ENCODE assay signal across 1 cellular context in genomic region chr20:20465259-20465658, GRCh38.
TF ChIP-seq lines count a peak whose summit lies in the region.

No MANE protein-coding gene starts in this region.

TF ChIP-seq in HepG2, 621 proteins besides CTCF, POLR2A, EP300 and RAD21 (continued from another document and continues in another):
- TF ChIP-seq ZNF318 (CRISPR knock-in tag; IDR thresholded peaks at IDR 0.05) (0 out of 2 replicates have a peak, but pooled peaks have one; percentile 19), GLI4 (CRISPR knock-in tag; IDR thresholded peaks at IDR 0.05; ENCODE audit: borderline replicate concordance) (no peak), ZNF639 (CRISPR knock-in tag; conservative IDR thresholded peaks at IDR 0.05) (no peak), ARID4A (CRISPR knock-in tag; IDR thresholded peaks at IDR 0.05; ENCODE audit: borderline replicate concordance) (no peak), XRCC5 (optimal IDR thresholded peaks at IDR 0.05; ENCODE audit: low read length) (peak; percentile 14), MXD3 (CRISPR knock-in tag; IDR thresholded peaks at IDR 0.05) (no peak), CREB3 (CRISPR knock-in tag; IDR thresholded peaks at IDR 0.05) (no peak), ZNF549 (CRISPR knock-in tag; IDR thresholded peaks at IDR 0.05) (no peak), CSRNP2 (CRISPR knock-in tag; conservative IDR thresholded peaks at IDR 0.05; ENCODE audit: low read depth) (no peak), STAG1 (CRISPR knock-in tag; IDR thresholded peaks at IDR 0.05) (peak; percentile 72), NFE2L2 (IDR thresholded peaks at IDR 0.05; ENCODE audit: low read length) (no peak), ZBTB49 (CRISPR knock-in tag; IDR thresholded peaks at IDR 0.05; ENCODE audit: borderline replicate concordance) (0 out of 2 replicates have a peak, but pooled peaks have one; percentile 61), HNF4G (IDR thresholded peaks at IDR 0.05; ENCODE audit: borderline replicate concordance, low read depth, low read length) (no peak), HNF4G (CRISPR knock-in tag; IDR thresholded peaks at IDR 0.05; ENCODE audit: borderline replicate concordance, low read depth) (no peak), MEF2D (CRISPR knock-in tag; IDR thresholded peaks at IDR 0.05) (no peak), RERE (CRISPR knock-in tag; IDR thresholded peaks at IDR 0.05; ENCODE audit: low read depth) (no peak), FOXA1 (IDR thresholded peaks at IDR 0.05) (0 out of 2 replicates have a peak, but pooled peaks have one; percentile 0), FOXA1 (CRISPR knock-in tag; IDR thresholded peaks at IDR 0.05) (no peak), ARNT2 (CRISPR knock-in tag; IDR thresholded peaks at IDR 0.05; ENCODE audit: low read depth) (no peak), PITX1 (CRISPR knock-in tag; IDR thresholded peaks at IDR 0.05) (no peak), ZNF552 (CRISPR knock-in tag; IDR thresholded peaks at IDR 0.05; ENCODE audit: borderline replicate concordance) (no peak), ZNF83 (CRISPR knock-in tag; IDR thresholded peaks at IDR 0.05; ENCODE audit: borderline replicate concordance) (0 out of 2 replicates have a peak, but pooled peaks have one; percentile 61), ZNF234 (CRISPR knock-in tag; conservative IDR thresholded peaks at IDR 0.05) (0 out of 2 replicates have a peak, but pooled peaks have one; percentile 59)
